ENCODE assay signal across 18 cellular contexts in the genomic region with DNA sequence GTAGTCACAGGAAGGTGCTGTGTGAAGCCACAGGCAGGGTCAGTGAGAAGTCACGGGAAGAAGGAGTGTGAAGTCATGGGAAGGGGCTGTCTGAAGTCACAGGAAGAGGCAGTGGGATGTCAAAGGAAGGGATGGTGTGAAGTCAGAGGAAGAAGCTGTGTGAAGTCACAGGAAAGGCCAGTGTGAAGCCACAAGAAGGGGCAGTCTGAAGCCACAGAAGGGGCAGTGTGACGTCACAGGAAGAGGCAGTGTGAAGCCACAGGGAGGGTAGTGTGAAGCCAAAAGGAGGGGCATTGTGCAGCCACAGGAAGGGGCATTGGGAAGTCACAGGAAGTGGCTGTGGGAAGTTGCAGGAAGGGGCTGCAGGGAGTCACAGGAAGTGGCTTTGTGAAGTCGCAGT. TPM values are rescaled to one million over a fixed set of nuclear protein-coding genes. Genes with fewer than 3 reads are reported as not detected.
"Had no signal": no experiment of that assay in that cellular context is flagged by ENCODE, and none has a peak within 500 bp of the region (broad histone marks: within the 10 kb centered on the region; RNA-seq: fewer than 3 reads in every experiment).

No MANE protein-coding gene starts in this region.

- DNase-seq: activated CD8-positive, alpha-beta memory T cell treated with anti-CD3 and anti-CD28 coated beads for 24 hours; anterior cingulate cortex; brain microvascular endothelial cell; foreskin melanocyte; kidney glomerular epithelial cell; left ventricle myocardium superior; mesenchymal stem cell; nucleus accumbens; posterior cingulate gyrus; right cardiac atrium; stomach; testis had no signal

- H3K4me2 ChIP-seq: smooth muscle cell had no signal

- H3K36me3 Mint-ChIP-seq: activated naive CD8-positive, alpha-beta T cell treated with anti-CD3 and anti-CD28 coated beads, Interleukin-2, amount 10 ng/mL, durations not matched to agents 7 days and 5 days; natural killer cell had no signal

- ATAC-seq: left ventricle myocardium superior, right cardiac atrium had no signal

- H3K27ac ChIP-seq: brain microvascular endothelial cell, epithelial cell of prostate, testis, VCaP had no signal

- H3K36me3 ChIP-seq: brain microvascular endothelial cell, stomach had no signal

- H3K4me3 Mint-ChIP-seq: activated naive CD8-positive, alpha-beta T cell treated with anti-CD3 and anti-CD28 coated beads, Interleukin-2, amount 10 ng/mL, durations not matched to agents 7 days and 5 days; effector memory CD8-positive, alpha-beta T cell; natural killer cell had no signal

- H3K9me3 Mint-ChIP-seq: effector memory CD8-positive, alpha-beta T cell; natural killer cell had no signal

- H3K27ac Mint-ChIP-seq: activated naive CD8-positive, alpha-beta T cell treated with anti-CD3 and anti-CD28 coated beads, Interleukin-2, amount 10 ng/mL, durations not matched to agents 7 days and 5 days; effector memory CD8-positive, alpha-beta T cell; natural killer cell had no signal

- H3K4me1 ChIP-seq: testis had no signal

- H3K27me3 Mint-ChIP-seq: activated naive CD8-positive, alpha-beta T cell treated with anti-CD3 and anti-CD28 coated beads, Interleukin-2, amount 10 ng/mL, durations not matched to agents 7 days and 5 days; effector memory CD8-positive, alpha-beta T cell had no signal

- H3K9me3 ChIP-seq: testis had no signal

- H3K27me3 ChIP-seq: brain microvascular endothelial cell, stomach, testis had no signal

- H3K4me3 ChIP-seq: smooth muscle cell, stomach, testis had no signal

- H3K4me1 Mint-ChIP-seq: activated naive CD8-positive, alpha-beta T cell treated with anti-CD3 and anti-CD28 coated beads, Interleukin-2, amount 10 ng/mL, durations not matched to agents 7 days and 5 days had no signal

RNA-seq across cellular contexts. Expression of gene GASK1A, which starts 35.1 kb away (rescaled TPM):
- total RNA-seq: activated naive CD8-positive, alpha-beta T cell treated with anti-CD3 and anti-CD28 coated beads, Interleukin-2, amount 10 ng/mL, durations not matched to agents 7 days and 5 days had no signal
- polyA plus RNA-seq: smooth muscle cell had no signal
